In the genomic region with DNA sequence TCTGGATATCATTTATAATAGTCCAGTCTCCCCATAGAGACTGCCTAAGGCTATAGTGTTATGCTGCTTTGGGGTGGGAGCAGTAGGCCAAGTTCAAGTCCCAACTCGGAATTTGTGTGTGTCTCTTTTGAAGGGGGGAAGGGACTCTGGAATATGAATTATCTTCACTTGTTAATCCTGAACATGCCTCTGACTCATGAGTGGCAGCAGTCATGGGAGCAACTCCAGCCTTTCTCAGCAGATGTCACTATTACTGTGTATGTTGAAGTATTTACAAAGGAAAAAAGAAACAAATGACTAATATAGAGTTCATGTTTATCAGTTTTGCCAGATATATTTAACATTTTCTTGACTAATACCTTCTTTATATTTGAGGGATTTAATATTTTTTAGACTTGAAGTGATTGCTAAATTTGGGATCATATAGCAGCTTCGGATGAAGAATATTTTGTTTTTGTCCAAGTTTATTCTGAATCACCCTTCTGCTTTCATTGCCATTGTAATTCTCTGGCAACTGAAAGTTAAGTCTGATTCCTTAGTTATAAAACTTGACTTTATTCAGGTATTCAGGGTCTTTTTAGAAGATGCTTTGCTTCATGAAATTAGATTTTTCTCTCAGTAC, we compare ENCODE assay signal across 1 cellular context.
A peak's percentile ranks its signal among the peaks of the same experiment; 100 is the strongest.
TF ChIP-seq lines count a peak whose summit lies in the region.

No MANE protein-coding gene starts in this region.

TF ChIP-seq in SK-N-SH, 30 proteins besides CTCF, POLR2A, EP300 and RAD21 (continued from another document):
- TF ChIP-seq, protein P1, sequence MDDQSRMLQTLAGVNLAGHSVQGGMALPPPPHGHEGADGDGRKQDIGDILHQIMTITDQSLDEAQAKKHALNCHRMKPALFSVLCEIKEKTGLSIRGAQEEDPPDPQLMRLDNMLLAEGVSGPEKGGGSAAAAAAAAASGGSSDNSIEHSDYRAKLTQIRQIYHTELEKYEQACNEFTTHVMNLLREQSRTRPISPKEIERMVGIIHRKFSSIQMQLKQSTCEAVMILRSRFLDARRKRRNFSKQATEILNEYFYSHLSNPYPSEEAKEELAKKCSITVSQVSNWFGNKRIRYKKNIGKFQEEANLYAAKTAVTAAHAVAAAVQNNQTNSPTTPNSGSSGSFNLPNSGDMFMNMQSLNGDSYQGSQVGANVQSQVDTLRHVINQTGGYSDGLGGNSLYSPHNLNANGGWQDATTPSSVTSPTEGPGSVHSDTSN (IDR thresholded peaks at IDR 0.05): peak; percentile 83
- TF ChIP-seq EZH2phosphoT487 (IDR thresholded peaks at IDR 0.05; ENCODE audit: borderline replicate concordance, low read depth) (no peak), FOXM1 (IDR thresholded peaks at IDR 0.05; ENCODE audit: low read depth) (no peak), SIN3A (IDR thresholded peaks at IDR 0.05; ENCODE audit: borderline replicate concordance, low read depth, low read length) (no peak), MEF2A (IDR thresholded peaks at IDR 0.05; ENCODE audit: borderline replicate concordance, low read depth) (no peak), TCF12 (IDR thresholded peaks at IDR 0.05) (peak; percentile 21; the same call in 1 of the 2 replicates), GABPA (IDR thresholded peaks at IDR 0.05; ENCODE audit: low read depth) (no peak), NFIC (IDR thresholded peaks at IDR 0.05; ENCODE audit: borderline replicate concordance) (no peak), POLR2AphosphoS5 (IDR thresholded peaks at IDR 0.05; ENCODE audit: low read depth, low read length) (no peak), FOXJ3 (CRISPR knock-in tag; IDR thresholded peaks at IDR 0.05) (no peak)
- TF ChIP-seq, protein P2, sequence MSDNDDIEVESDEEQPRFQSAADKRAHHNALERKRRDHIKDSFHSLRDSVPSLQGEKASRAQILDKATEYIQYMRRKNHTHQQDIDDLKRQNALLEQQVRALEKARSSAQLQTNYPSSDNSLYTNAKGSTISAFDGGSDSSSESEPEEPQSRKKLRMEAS (IDR thresholded peaks at IDR 0.05; ENCODE audit: low read depth): no peak
- TF ChIP-seq, protein P3, sequence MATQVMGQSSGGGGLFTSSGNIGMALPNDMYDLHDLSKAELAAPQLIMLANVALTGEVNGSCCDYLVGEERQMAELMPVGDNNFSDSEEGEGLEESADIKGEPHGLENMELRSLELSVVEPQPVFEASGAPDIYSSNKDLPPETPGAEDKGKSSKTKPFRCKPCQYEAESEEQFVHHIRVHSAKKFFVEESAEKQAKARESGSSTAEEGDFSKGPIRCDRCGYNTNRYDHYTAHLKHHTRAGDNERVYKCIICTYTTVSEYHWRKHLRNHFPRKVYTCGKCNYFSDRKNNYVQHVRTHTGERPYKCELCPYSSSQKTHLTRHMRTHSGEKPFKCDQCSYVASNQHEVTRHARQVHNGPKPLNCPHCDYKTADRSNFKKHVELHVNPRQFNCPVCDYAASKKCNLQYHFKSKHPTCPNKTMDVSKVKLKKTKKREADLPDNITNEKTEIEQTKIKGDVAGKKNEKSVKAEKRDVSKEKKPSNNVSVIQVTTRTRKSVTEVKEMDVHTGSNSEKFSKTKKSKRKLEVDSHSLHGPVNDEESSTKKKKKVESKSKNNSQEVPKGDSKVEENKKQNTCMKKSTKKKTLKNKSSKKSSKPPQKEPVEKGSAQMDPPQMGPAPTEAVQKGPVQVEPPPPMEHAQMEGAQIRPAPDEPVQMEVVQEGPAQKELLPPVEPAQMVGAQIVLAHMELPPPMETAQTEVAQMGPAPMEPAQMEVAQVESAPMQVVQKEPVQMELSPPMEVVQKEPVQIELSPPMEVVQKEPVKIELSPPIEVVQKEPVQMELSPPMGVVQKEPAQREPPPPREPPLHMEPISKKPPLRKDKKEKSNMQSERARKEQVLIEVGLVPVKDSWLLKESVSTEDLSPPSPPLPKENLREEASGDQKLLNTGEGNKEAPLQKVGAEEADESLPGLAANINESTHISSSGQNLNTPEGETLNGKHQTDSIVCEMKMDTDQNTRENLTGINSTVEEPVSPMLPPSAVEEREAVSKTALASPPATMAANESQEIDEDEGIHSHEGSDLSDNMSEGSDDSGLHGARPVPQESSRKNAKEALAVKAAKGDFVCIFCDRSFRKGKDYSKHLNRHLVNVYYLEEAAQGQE (IDR thresholded peaks at IDR 0.05; ENCODE audit: low read depth, low read length): no peak
